ENCODE assay signal across 8 cellular contexts in the genomic region with DNA sequence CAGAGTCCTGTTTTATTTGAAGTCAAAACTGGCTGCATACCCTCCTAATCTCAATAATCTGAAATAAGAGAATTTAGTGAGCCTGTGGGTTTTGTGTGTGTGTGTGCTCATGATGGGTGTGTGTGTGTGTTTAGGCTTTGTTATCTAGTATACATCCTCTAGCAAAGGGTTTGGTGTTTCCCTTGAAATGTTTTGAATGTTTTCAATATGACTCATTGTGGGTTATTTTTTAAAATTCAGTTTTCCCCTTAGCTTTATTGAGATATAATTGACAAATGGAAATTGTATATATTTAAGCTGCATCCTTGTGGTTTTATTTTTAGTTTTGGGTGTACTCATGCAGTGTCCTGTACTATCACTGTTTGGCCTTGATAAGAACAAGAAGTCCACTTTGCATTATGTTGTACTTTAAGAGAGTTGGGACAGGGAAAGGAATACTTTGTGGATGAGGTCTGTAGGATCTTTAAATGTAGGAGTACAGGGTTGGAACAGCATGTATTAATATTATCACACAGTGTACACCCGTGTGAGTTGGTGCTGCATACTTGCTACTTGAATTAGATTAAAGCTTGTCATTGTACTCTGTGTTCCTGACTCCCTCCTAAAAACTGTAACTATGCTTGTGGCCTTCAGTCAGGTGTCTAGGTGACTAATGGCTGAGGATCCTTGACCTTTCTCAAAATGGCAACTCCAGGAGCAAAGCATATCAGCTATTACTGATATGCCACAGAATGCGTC. TPM values are rescaled to one million over a fixed set of nuclear protein-coding genes. Genes with fewer than 3 reads are reported as not detected.
A peak's percentile ranks its signal among the peaks of the same experiment; 100 is the strongest.
DNase-seq lines count a peak whose midpoint lies in the region; ATAC-seq and TF ChIP-seq lines count a peak whose summit lies in the region.

No MANE protein-coding gene starts in this region.

- intact Hi-C loops in CD8-positive, alpha-beta T cell (cut with DNase I, micrococcal nuclease), result no loop called here
- intact Hi-C loops in activated T-helper 2 cell treated with anti-CD3 and anti-CD28 coated beads, Interferon-gamma antibody, Interleukin-2, Interleukin-4, amounts not matched to agents 10 μg/mL and 5 μg/mL and 100 μg/mL, durations not matched to agents 14 hours and 24 hours and 36 hours (cut with micrococcal nuclease), result loop anchor here (1.0 to 5.0 kb wide), 6 partner anchors 22 to 574 kb away; no protein-coding TSS in a partner anchor

- peaks cover 15% of the 10 kb centered on the region for H3K4me1 ChIP-seq in CD8-positive, alpha-beta T cell (ENCODE audit: insufficient read depth, low read length)

- no peaks in the 10 kb centered on the region for H3K9me3 ChIP-seq in CD8-positive, alpha-beta T cell (ENCODE audit: low read length)

- POLR2A ChIA-PET in CD8-positive, alpha-beta T cell (lab: Charles Lee), result interaction anchor here (0.6 kb wide), 1 partner anchor 153 kb away, joined by 3 read pairs; no protein-coding TSS in a partner anchor

- no peaks in the 10 kb centered on the region for H3K9me3 Mint-ChIP-seq in CD8-positive, alpha-beta T cell
- no peaks in the 10 kb centered on the region for H3K9me3 Mint-ChIP-seq in HFFc6
- H3K9me3 Mint-ChIP-seq in activated T-helper 2 cell treated with anti-CD3 and anti-CD28 coated beads, Interferon-gamma antibody, Interleukin-2, Interleukin-4, amounts not matched to agents 10 μg/mL and 5 μg/mL and 100 μg/mL, durations not matched to agents 14 hours and 24 hours and 36 hours, result no peaks in the 10 kb centered on the region

- peak; percentile 26 for ATAC-seq in CD8-positive, alpha-beta T cell
- no peak for ATAC-seq in HG03139 (IDR thresholded peaks at IDR 0.05; ENCODE audit: unreplicated experiment)

- H3K4me3 Mint-ChIP-seq in CD8-positive, alpha-beta T cell, result no peak overlapping the region
- H3K4me3 Mint-ChIP-seq in HFFc6, result peak overlapping the region; percentile 63
- H3K4me3 Mint-ChIP-seq in activated T-helper 2 cell treated with anti-CD3 and anti-CD28 coated beads, Interferon-gamma antibody, Interleukin-2, Interleukin-4, amounts not matched to agents 10 μg/mL and 5 μg/mL and 100 μg/mL, durations not matched to agents 14 hours and 24 hours and 36 hours (ENCODE audit: low read depth), result peak overlapping the region; percentile 51

- CTCF ChIA-PET in CD8-positive, alpha-beta T cell (lab: Charles Lee), result interaction anchor here (0.9 to 1.3 kb wide), 3 partner anchors 21 to 170 kb away, joined by 3 to 6 read pairs (median 4); no protein-coding TSS in a partner anchor

- H3K27ac ChIP-seq in CD8-positive, alpha-beta T cell (ENCODE audit: low read depth, low read length), result no peak overlapping the region

- H3K27ac Mint-ChIP-seq in CD8-positive, alpha-beta T cell, result no peak overlapping the region
- H3K27ac Mint-ChIP-seq in HFFc6, result peak overlapping the region; percentile 79
- H3K27ac Mint-ChIP-seq in activated T-helper 2 cell treated with anti-CD3 and anti-CD28 coated beads, Interferon-gamma antibody, Interleukin-2, Interleukin-4, amounts not matched to agents 10 μg/mL and 5 μg/mL and 100 μg/mL, durations not matched to agents 14 hours and 24 hours and 36 hours, result peak overlapping the region; percentile 72

- no peaks in the 10 kb centered on the region for H3K36me3 Mint-ChIP-seq in CD8-positive, alpha-beta T cell
- H3K36me3 Mint-ChIP-seq in HFFc6 (ENCODE audit: low read depth), result peaks cover 24% of the 10 kb centered on the region
- H3K36me3 Mint-ChIP-seq in activated T-helper 2 cell treated with anti-CD3 and anti-CD28 coated beads, Interferon-gamma antibody, Interleukin-2, Interleukin-4, amounts not matched to agents 10 μg/mL and 5 μg/mL and 100 μg/mL, durations not matched to agents 14 hours and 24 hours and 36 hours (ENCODE audit: low read depth), result peaks cover 3% of the 10 kb centered on the region

- H3K36me3 ChIP-seq in CD8-positive, alpha-beta T cell (ENCODE audit: insufficient read depth, low read length), result no peaks in the 10 kb centered on the region

- H3K27me3 Mint-ChIP-seq in CD8-positive, alpha-beta T cell (ENCODE audit: low read depth), result no peaks in the 10 kb centered on the region
- H3K27me3 Mint-ChIP-seq in HFFc6 (ENCODE audit: insufficient read depth), result peaks cover 2% of the 10 kb centered on the region; the same call in 1 of the 2 replicates
- no peaks in the 10 kb centered on the region for H3K27me3 Mint-ChIP-seq in activated T-helper 2 cell treated with anti-CD3 and anti-CD28 coated beads, Interferon-gamma antibody, Interleukin-2, Interleukin-4, amounts not matched to agents 10 μg/mL and 5 μg/mL and 100 μg/mL, durations not matched to agents 14 hours and 24 hours and 36 hours (ENCODE audit: low read depth)

- H3K27me3 ChIP-seq in CD8-positive, alpha-beta T cell (ENCODE audit: insufficient read depth, low read length), result no peaks in the 10 kb centered on the region

- TF ChIP-seq CTCF in CD8-positive, alpha-beta T cell (IDR thresholded peaks at IDR 0.05), result no peak
- no peak for TF ChIP-seq CTCF in HFFc6 (IDR thresholded peaks at IDR 0.05)

- DNase-seq in CD8-positive, alpha-beta T cell, result no peak
- peak; percentile 70 for DNase-seq in HFFc6
- peak; percentile 34 for DNase-seq in activated T-helper 2 cell treated with anti-CD3 and anti-CD28 coated beads, Interferon-gamma antibody, Interleukin-2, Interleukin-4, amounts not matched to agents 10 μg/mL and 5 μg/mL and 100 μg/mL, durations not matched to agents 14 hours and 24 hours and 36 hours (ENCODE audit: low spot score)
- DNase-seq in kidney glomerular epithelial cell (lab: John Stamatoyannopoulos, UW), result peak; percentile 57
- DNase-seq in NCI-H510A (lab: John Stamatoyannopoulos, UW), result no peak
- DNase-seq in NCI-H1694 (lab: John Stamatoyannopoulos, UW), result no peak
- no peak for DNase-seq in DMS114 treated with DMSO at 0.1 percent for 48 hours (lab: John Stamatoyannopoulos, UW; ENCODE audit: unreplicated experiment)

- H3K4me1 Mint-ChIP-seq in CD8-positive, alpha-beta T cell (ENCODE audit: low read depth), result peaks cover 21% of the 10 kb centered on the region
- H3K4me1 Mint-ChIP-seq in HFFc6 (ENCODE audit: low read depth), result peaks cover 80% of the 10 kb centered on the region
- H3K4me1 Mint-ChIP-seq in activated T-helper 2 cell treated with anti-CD3 and anti-CD28 coated beads, Interferon-gamma antibody, Interleukin-2, Interleukin-4, amounts not matched to agents 10 μg/mL and 5 μg/mL and 100 μg/mL, durations not matched to agents 14 hours and 24 hours and 36 hours (ENCODE audit: low read depth), result peaks cover 52% of the 10 kb centered on the region

- no peak overlapping the region for H3K4me3 ChIP-seq in CD8-positive, alpha-beta T cell (ENCODE audit: low read depth, low read length)

RNA-seq across cellular contexts. Expression of gene VCL, which starts 58.3 kb away (rescaled TPM):
- 1 to 10 TPM; 6.6 to 9.4 TPM for total RNA-seq in CD8-positive, alpha-beta T cell
- total RNA-seq in HFFc6 (2021; fragmentation: NEBNext Ultra II Directional; extraction: Animal tissue kit (Norgen Biotek cat#: 25700)), result 100 to 1,000 TPM; 366 to 443 (median 406) TPM
- 24.4 TPM in 2 replicates for total RNA-seq in activated T-helper 2 cell treated with anti-CD3 and anti-CD28 coated beads, Interferon-gamma antibody, Interleukin-2, Interleukin-4, amounts not matched to agents 10 μg/mL and 5 μg/mL and 100 μg/mL, durations not matched to agents 14 hours and 24 hours and 36 hours

Comparison
In these comparisons a context has a peak if more than half of its experiments do, and no peak if none do; other contexts are left out.
1. DNase-seq: peak in HFFc6 (single experiment), activated T-helper 2 cell treated with anti-CD3 and anti-CD28 coated beads, Interferon-gamma antibody, Interleukin-2, Interleukin-4, amounts not matched to agents 10 μg/mL and 5 μg/mL and 100 μg/mL, durations not matched to agents 14 hours and 24 hours and 36 hours (single experiment) and kidney glomerular epithelial cell (single experiment); none in CD8-positive, alpha-beta T cell (0 of 7), NCI-H510A (single experiment), NCI-H1694 (single experiment) and DMS114 treated with DMSO at 0.1 percent for 48 hours (single experiment).
2. RNA of gene VCL, which starts 58.3 kb away (total RNA-seq): 366 to 443 TPM in HFFc6; 24.4 TPM in activated T-helper 2 cell treated with anti-CD3 and anti-CD28 coated beads, Interferon-gamma antibody, Interleukin-2, Interleukin-4, amounts not matched to agents 10 μg/mL and 5 μg/mL and 100 μg/mL, durations not matched to agents 14 hours and 24 hours and 36 hours and 6.6 to 9.4 TPM in CD8-positive, alpha-beta T cell; every median in the first group is over 10 times any median in the second.